Comparison of ENCODE assay signal across 18 cellular contexts in the genomic region with DNA sequence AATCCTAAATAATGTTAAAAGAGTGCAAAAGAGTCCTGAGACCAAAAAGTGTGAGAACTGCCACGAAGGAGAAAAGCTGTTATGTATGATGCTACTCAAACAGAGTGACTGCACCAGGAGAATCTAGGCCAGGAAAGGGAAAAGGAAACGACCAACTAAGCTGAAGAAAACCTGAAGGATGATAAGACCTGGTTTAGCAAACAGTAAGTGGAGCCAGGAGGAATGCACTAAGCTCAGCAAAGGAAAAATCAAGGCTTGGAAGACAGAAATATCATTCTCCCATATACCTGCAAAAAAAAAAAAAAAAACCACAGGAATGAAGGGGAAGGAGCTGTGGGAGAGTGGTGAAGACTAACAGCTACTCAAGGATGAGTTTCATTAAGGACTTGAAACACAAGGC. TPM values are rescaled to one million over a fixed set of nuclear protein-coding genes. Genes with fewer than 3 reads are reported as not detected.
DNase-seq lines count a peak whose midpoint lies in the region; ATAC-seq, FAIRE-seq and TF ChIP-seq lines count a peak whose summit lies in the region.
"Had no signal": no experiment of that assay in that cellular context is flagged by ENCODE, and none has a peak within 500 bp of the region (broad histone marks: within the 10 kb centered on the region; RNA-seq: fewer than 3 reads in every experiment).

No MANE protein-coding gene starts in this region.

- H3K4me3 ChIP-seq in Caco-2 (ENCODE audit: low read depth, low read length): no peak overlapping the region
- H3K4me3 ChIP-seq in astrocyte (ENCODE audit: insufficient read depth, low read depth, low read length): no peak overlapping the region
- no peak overlapping the region for H3K4me3 ChIP-seq in mesendoderm (ENCODE audit: low read length)
- H3K4me3 ChIP-seq: GM23338, MG63 had no signal

- peaks cover 10% of the 10 kb centered on the region for H4K20me1 ChIP-seq in astrocyte (ENCODE audit: insufficient read depth, low read length)

- H2AK5ac ChIP-seq in mesendoderm (ENCODE audit: low read length): no peak overlapping the region

- peaks cover 4% of the 10 kb centered on the region for H3K79me1 ChIP-seq in mesendoderm (ENCODE audit: low read length)

- H3K36me3 ChIP-seq in Caco-2 (ENCODE audit: control insufficient read depth, insufficient read depth, low read length) (no peaks in the 10 kb centered on the region), astrocyte (ENCODE audit: insufficient read depth, low read length) (peaks cover 4% of the 10 kb centered on the region), mesendoderm (ENCODE audit: control insufficient read depth, insufficient read depth, low read length) (no peaks in the 10 kb centered on the region)
- H3K36me3 ChIP-seq: MG63 had no signal

- no peak for ATAC-seq in GM19395 (IDR thresholded peaks at IDR 0.05; ENCODE audit: unreplicated experiment)
- ATAC-seq: GM23338, Panc1 had no signal

- peaks cover 11% of the 10 kb centered on the region for H3K36me3 Mint-ChIP-seq in Caco-2 (ENCODE audit: insufficient read depth, unreplicated experiment)
- H3K36me3 Mint-ChIP-seq in astrocyte (ENCODE audit: low read depth, unreplicated experiment): peaks cover 2% of the 10 kb centered on the region

- H3K4me1 ChIP-seq in Caco-2 (peaks cover 27% of the 10 kb centered on the region), astrocyte (ENCODE audit: insufficient read depth, low read length) (no peaks in the 10 kb centered on the region), mesendoderm (ENCODE audit: control insufficient read depth, low read depth, low read length) (peaks cover 2% of the 10 kb centered on the region)

- no peak overlapping the region for H3K23ac ChIP-seq in mesendoderm (ENCODE audit: low read length)

- CTCF ChIA-PET in Caco-2 (lab: Charles Lee): interaction anchor here (0.6 to 1.3 kb wide), 5 partner anchors 11 to 196 kb away, joined by 3 to 10 read pairs (median 4); a partner anchor contains a TSS

- H3K79me2 ChIP-seq in astrocyte (ENCODE audit: insufficient read depth, low read length): peaks cover 82% of the 10 kb centered on the region
- H3K79me2 ChIP-seq in mesendoderm (ENCODE audit: control insufficient read depth, insufficient read depth, low read length): no peaks in the 10 kb centered on the region

- H2AFZ ChIP-seq in astrocyte (ENCODE audit: low read depth, low read length): no peak overlapping the region
- H2AFZ ChIP-seq: GM23338 had no signal

- POLR2A ChIA-PET in Caco-2 (lab: Charles Lee): interaction anchor here (0.6 to 0.7 kb wide), 2 partner anchors 8 to 19 kb away, joined by 3 to 4 read pairs; no protein-coding TSS in a partner anchor

- H3K27me3 Mint-ChIP-seq in Caco-2 (ENCODE audit: insufficient read depth, unreplicated experiment): no peaks in the 10 kb centered on the region
- no peaks in the 10 kb centered on the region for H3K27me3 Mint-ChIP-seq in astrocyte (ENCODE audit: low read depth, unreplicated experiment)
- H3K27me3 Mint-ChIP-seq: CD4-positive, alpha-beta T cell had no signal

- no peak overlapping the region for H4K8ac ChIP-seq in mesendoderm (ENCODE audit: low read depth, low read length)

- H3K56ac ChIP-seq in mesendoderm (ENCODE audit: low read length): no peak overlapping the region

- H2BK15ac ChIP-seq in mesendoderm (replicated peaks; ENCODE audit: low read depth): no peak overlapping the region

- H3K9me3 ChIP-seq in Caco-2: no peaks in the 10 kb centered on the region
- no peaks in the 10 kb centered on the region for H3K9me3 ChIP-seq in astrocyte (ENCODE audit: insufficient read depth, low read depth, low read length)
- H3K9me3 ChIP-seq: MG63 had no signal

- no peaks in the 10 kb centered on the region for H3K9me3 Mint-ChIP-seq in Caco-2 (ENCODE audit: unreplicated experiment)
- no peaks in the 10 kb centered on the region for H3K9me3 Mint-ChIP-seq in astrocyte (ENCODE audit: unreplicated experiment)
- H3K9me3 Mint-ChIP-seq: CD4-positive, alpha-beta T cell; GM23338 had no signal

- no peak overlapping the region for H2BK5ac ChIP-seq in mesendoderm (ENCODE audit: low read length)

- H3K27me3 ChIP-seq in Caco-2 (replicated peaks; ENCODE audit: control insufficient read depth, insufficient read depth, low read length) (no peaks in the 10 kb centered on the region), astrocyte (ENCODE audit: insufficient read depth, low read length) (no peaks in the 10 kb centered on the region), mesendoderm (ENCODE audit: insufficient read depth, low read length, poor library complexity) (no peaks in the 10 kb centered on the region)
- H3K27me3 ChIP-seq: MG63 had no signal

- H4K5ac ChIP-seq in mesendoderm (ENCODE audit: low read length): no peak overlapping the region

- DNase-seq in Caco-2 (no peak), astrocyte (ENCODE audit: low read depth) (no peak), mesendoderm (peak; percentile 24), COLO668 (lab: John Stamatoyannopoulos, UW; ENCODE audit: unreplicated experiment) (no peak), HK-2 (ENCODE audit: unreplicated experiment) (no peak)
- no peak for DNase-seq in stimulated activated naive CD4-positive, alpha-beta T cell (lab: John Stamatoyannopoulos, UW)
- DNase-seq: CD4-positive, alpha-beta T cell; DMS79; MG63; NCI-H1092; NCI-H146; NCI-H2081; NCI-H510A treated with DMSO at 0.1 percent for 48 hours had no signal

- H3K27ac ChIP-seq in 22Rv1 (peak overlapping the region; percentile 68), astrocyte (ENCODE audit: low read depth, low read length) (no peak overlapping the region), mesendoderm (ENCODE audit: low read depth, low read length) (no peak overlapping the region)

- H3K4me3 Mint-ChIP-seq in Caco-2 (ENCODE audit: unreplicated experiment) (no peak overlapping the region), astrocyte (ENCODE audit: unreplicated experiment) (no peak overlapping the region)
- H3K4me3 Mint-ChIP-seq: CD4-positive, alpha-beta T cell; GM23338 had no signal

- intact Hi-C loops in Caco-2 (cut with micrococcal nuclease; ENCODE audit: unreplicated experiment): no loop called here

- H2BK120ac ChIP-seq in mesendoderm (ENCODE audit: low read depth, low read length): no peak overlapping the region

- no peak for TF ChIP-seq CTCF in 22Rv1 (IDR thresholded peaks at IDR 0.05)
- TF ChIP-seq CTCF in Caco-2 (IDR thresholded peaks at IDR 0.05; ENCODE audit: insufficient read depth in 1 of 2, low read depth in 1 of 2, low read length in 1 of 2, severe bottlenecking in 1 of 2, unreplicated experiment in 1 of 2): no peak
- TF ChIP-seq CTCF in astrocyte (IDR thresholded peaks at IDR 0.05; ENCODE audit: insufficient read depth, low read depth, low read length): no peak

- no peak overlapping the region for H3K4ac ChIP-seq in mesendoderm (ENCODE audit: low read depth, low read length)

- no peak for FAIRE-seq in astrocyte (lab: Jason Lieb, UNC)
- FAIRE-seq: GM18507 had no signal

- H3K18ac ChIP-seq in mesendoderm (ENCODE audit: low read length): no peak overlapping the region

- H3K4me2 ChIP-seq in astrocyte (ENCODE audit: low read length) (no peak overlapping the region), mesendoderm (ENCODE audit: low read length) (no peak overlapping the region)

- BruUV-seq in Caco-2 (replicated peaks; lab: Mats Ljungman, UMichigan): no TSS peak

- H3K27ac Mint-ChIP-seq in Caco-2 (ENCODE audit: unreplicated experiment) (peak overlapping the region; percentile 37), astrocyte (ENCODE audit: unreplicated experiment) (peak overlapping the region; percentile 21)
- H3K27ac Mint-ChIP-seq: CD4-positive, alpha-beta T cell; GM23338 had no signal

- no CpG with 5 or more reads among the region's 2 CpGs for WGBS in mesendoderm (ENCODE audit: extremely low coverage, insufficient coverage, low lambda C conversion rate)

- H3K4me1 Mint-ChIP-seq in Caco-2 (ENCODE audit: low read depth, unreplicated experiment): peaks cover 41% of the 10 kb centered on the region
- peaks cover 14% of the 10 kb centered on the region for H3K4me1 Mint-ChIP-seq in astrocyte (ENCODE audit: low read depth, unreplicated experiment)

- no peak overlapping the region for H3K9ac ChIP-seq in astrocyte (ENCODE audit: low read length)
- H3K9ac ChIP-seq in mesendoderm (ENCODE audit: low read length): no peak overlapping the region

RNA-seq across cellular contexts. Expression of a gene that starts 21.1 kb away (rescaled TPM):
- total RNA-seq in Caco-2 (2022) (94.1 and 101 TPM in 2 replicates), astrocyte (52.8 and 54.2 TPM in 2 replicates)
- polyA plus RNA-seq in mesendoderm (2013, experiment 1 of 2): 181 TPM
- polyA plus RNA-seq in mesendoderm (2013, experiment 2 of 2): 174 TPM

RNA-seq across cellular contexts. Expression of a gene that starts 21.4 kb away (rescaled TPM):
- total RNA-seq in Caco-2 (2022) (100 and 105 TPM in 2 replicates), astrocyte (12.6 and 16.4 TPM in 2 replicates)
- 80.1 TPM for polyA plus RNA-seq in mesendoderm (2013, experiment 1 of 2)
- polyA plus RNA-seq in mesendoderm (2013, experiment 2 of 2): 73.8 TPM

RNA-seq across cellular contexts. Expression of a gene that starts 50.0 kb away (rescaled TPM):
- total RNA-seq in Caco-2 (2022) (53.0 and 54.5 TPM in 2 replicates), astrocyte (32.6 and 40.0 TPM in 2 replicates)
- polyA plus RNA-seq in mesendoderm (2013, experiment 1 of 2): 42.0 TPM
- polyA plus RNA-seq in mesendoderm (2013, experiment 2 of 2): 45.1 TPM
